ENCODE assay signal across 1 cellular context in genomic region chr2:132439703-132440398, GRCh38.
TF ChIP-seq lines count a peak whose summit lies in the region.

No MANE protein-coding gene starts in this region.

TF ChIP-seq in HepG2, 621 proteins besides CTCF, POLR2A, EP300 and RAD21 (continued from another document and continues in another):
- TF ChIP-seq, protein P1, sequence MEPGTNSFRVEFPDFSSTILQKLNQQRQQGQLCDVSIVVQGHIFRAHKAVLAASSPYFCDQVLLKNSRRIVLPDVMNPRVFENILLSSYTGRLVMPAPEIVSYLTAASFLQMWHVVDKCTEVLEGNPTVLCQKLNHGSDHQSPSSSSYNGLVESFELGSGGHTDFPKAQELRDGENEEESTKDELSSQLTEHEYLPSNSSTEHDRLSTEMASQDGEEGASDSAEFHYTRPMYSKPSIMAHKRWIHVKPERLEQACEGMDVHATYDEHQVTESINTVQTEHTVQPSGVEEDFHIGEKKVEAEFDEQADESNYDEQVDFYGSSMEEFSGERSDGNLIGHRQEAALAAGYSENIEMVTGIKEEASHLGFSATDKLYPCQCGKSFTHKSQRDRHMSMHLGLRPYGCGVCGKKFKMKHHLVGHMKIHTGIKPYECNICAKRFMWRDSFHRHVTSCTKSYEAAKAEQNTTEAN (CRISPR knock-in tag; conservative IDR thresholded peaks at IDR 0.05) = no peak
- no peak for TF ChIP-seq ELF4 (CRISPR knock-in tag; IDR thresholded peaks at IDR 0.05; ENCODE audit: borderline replicate concordance)
- no peak for TF ChIP-seq ZNF468 (CRISPR knock-in tag; IDR thresholded peaks at IDR 0.05)
- no peak for TF ChIP-seq ZNF879 (CRISPR knock-in tag; IDR thresholded peaks at IDR 0.05)
- no peak for TF ChIP-seq ZFP41 (CRISPR knock-in tag; IDR thresholded peaks at IDR 0.05; ENCODE audit: borderline replicate concordance)
- TF ChIP-seq TBX2 (CRISPR knock-in tag; IDR thresholded peaks at IDR 0.05; ENCODE audit: borderline replicate concordance) = peak; percentile 57; the same call in 1 of the 2 replicates
- TF ChIP-seq ATF1 (CRISPR knock-in tag; IDR thresholded peaks at IDR 0.05) = no peak
- TF ChIP-seq STAG1 (CRISPR knock-in tag; IDR thresholded peaks at IDR 0.05) = 0 out of 2 replicates have a peak, but pooled peaks have one; percentile 3
- no peak for TF ChIP-seq SIN3B (IDR thresholded peaks at IDR 0.05; ENCODE audit: low read length)
- no peak for TF ChIP-seq HNRNPLL (IDR thresholded peaks at IDR 0.05; ENCODE audit: low read depth, low read length, poor library complexity, severe bottlenecking)
- TF ChIP-seq, protein P2, sequence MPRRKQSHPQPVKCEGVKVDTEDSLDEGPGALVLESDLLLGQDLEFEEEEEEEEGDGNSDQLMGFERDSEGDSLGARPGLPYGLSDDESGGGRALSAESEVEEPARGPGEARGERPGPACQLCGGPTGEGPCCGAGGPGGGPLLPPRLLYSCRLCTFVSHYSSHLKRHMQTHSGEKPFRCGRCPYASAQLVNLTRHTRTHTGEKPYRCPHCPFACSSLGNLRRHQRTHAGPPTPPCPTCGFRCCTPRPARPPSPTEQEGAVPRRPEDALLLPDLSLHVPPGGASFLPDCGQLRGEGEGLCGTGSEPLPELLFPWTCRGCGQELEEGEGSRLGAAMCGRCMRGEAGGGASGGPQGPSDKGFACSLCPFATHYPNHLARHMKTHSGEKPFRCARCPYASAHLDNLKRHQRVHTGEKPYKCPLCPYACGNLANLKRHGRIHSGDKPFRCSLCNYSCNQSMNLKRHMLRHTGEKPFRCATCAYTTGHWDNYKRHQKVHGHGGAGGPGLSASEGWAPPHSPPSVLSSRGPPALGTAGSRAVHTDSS (CRISPR knock-in tag; conservative IDR thresholded peaks at IDR 0.05) = no peak
- no peak for TF ChIP-seq ZNF44 (CRISPR knock-in tag; IDR thresholded peaks at IDR 0.05)
- TF ChIP-seq ZSCAN20 (CRISPR knock-in tag; IDR thresholded peaks at IDR 0.05; ENCODE audit: borderline replicate concordance) = no peak
- no peak for TF ChIP-seq CC2D1A (CRISPR knock-in tag; IDR thresholded peaks at IDR 0.05)
- no peak for TF ChIP-seq ETV6 (CRISPR knock-in tag; conservative IDR thresholded peaks at IDR 0.05)
- TF ChIP-seq BATF2 (CRISPR knock-in tag; IDR thresholded peaks at IDR 0.05) = no peak
- no peak for TF ChIP-seq ATF4 (CRISPR knock-in tag; IDR thresholded peaks at IDR 0.05)
- TF ChIP-seq ZBTB20 (CRISPR knock-in tag; IDR thresholded peaks at IDR 0.05; ENCODE audit: borderline replicate concordance, low read depth) = no peak
- peak; percentile 17; the same call in 1 of the 2 replicates for TF ChIP-seq ELF1 (CRISPR knock-in tag; IDR thresholded peaks at IDR 0.05)
- no peak for TF ChIP-seq ZNF766 (CRISPR knock-in tag; IDR thresholded peaks at IDR 0.05; ENCODE audit: borderline replicate concordance)
- 0 out of 2 replicates have a peak, but pooled peaks have one; percentile 37 for TF ChIP-seq CCDC6 (CRISPR knock-in tag; IDR thresholded peaks at IDR 0.05)
- TF ChIP-seq TARDBP (CRISPR knock-in tag; IDR thresholded peaks at IDR 0.05) = 0 out of 2 replicates have a peak, but pooled peaks have one; percentile 40
- no peak for TF ChIP-seq MTF1 (CRISPR knock-in tag; IDR thresholded peaks at IDR 0.05)
- no peak for TF ChIP-seq DMTF1 (CRISPR knock-in tag; IDR thresholded peaks at IDR 0.05)
- peak; percentile 98 for TF ChIP-seq ZNF644 (CRISPR knock-in tag; IDR thresholded peaks at IDR 0.05; ENCODE audit: low read depth)
- TF ChIP-seq THAP7 (CRISPR knock-in tag; IDR thresholded peaks at IDR 0.05) = no peak; the same call in 1 of the 2 replicates
- TF ChIP-seq ZNF3 (CRISPR knock-in tag; IDR thresholded peaks at IDR 0.05) = no peak
- no peak for TF ChIP-seq PAF1 (CRISPR knock-in tag; IDR thresholded peaks at IDR 0.05)
- TF ChIP-seq, protein P3, sequence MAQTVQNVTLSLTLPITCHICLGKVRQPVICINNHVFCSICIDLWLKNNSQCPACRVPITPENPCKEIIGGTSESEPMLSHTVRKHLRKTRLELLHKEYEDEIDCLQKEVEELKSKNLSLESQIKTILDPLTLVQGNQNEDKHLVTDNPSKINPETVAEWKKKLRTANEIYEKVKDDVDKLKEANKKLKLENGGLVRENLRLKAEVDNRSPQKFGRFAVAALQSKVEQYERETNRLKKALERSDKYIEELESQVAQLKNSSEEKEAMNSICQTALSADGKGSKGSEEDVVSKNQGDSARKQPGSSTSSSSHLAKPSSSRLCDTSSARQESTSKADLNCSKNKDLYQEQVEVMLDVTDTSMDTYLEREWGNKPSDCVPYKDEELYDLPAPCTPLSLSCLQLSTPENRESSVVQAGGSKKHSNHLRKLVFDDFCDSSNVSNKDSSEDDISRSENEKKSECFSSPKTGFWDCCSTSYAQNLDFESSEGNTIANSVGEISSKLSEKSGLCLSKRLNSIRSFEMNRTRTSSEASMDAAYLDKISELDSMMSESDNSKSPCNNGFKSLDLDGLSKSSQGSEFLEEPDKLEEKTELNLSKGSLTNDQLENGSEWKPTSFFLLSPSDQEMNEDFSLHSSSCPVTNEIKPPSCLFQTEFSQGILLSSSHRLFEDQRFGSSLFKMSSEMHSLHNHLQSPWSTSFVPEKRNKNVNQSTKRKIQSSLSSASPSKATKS (CRISPR knock-in tag; IDR thresholded peaks at IDR 0.05) = no peak
- TF ChIP-seq HNF4A (CRISPR knock-in tag; IDR thresholded peaks at IDR 0.05) = peak; percentile 91
- TF ChIP-seq NBN (conservative IDR thresholded peaks at IDR 0.05) = no peak
- TF ChIP-seq RBM22 (optimal IDR thresholded peaks at IDR 0.05; ENCODE audit: low read length) = no peak
- TF ChIP-seq ZNF781 (CRISPR knock-in tag; IDR thresholded peaks at IDR 0.05; ENCODE audit: borderline replicate concordance, not compliant biosample characterization) = no peak
- 0 out of 2 replicates have a peak, but pooled peaks have one; percentile 39 for TF ChIP-seq ZNF264 (CRISPR knock-in tag; IDR thresholded peaks at IDR 0.05)
- TF ChIP-seq, protein P4, sequence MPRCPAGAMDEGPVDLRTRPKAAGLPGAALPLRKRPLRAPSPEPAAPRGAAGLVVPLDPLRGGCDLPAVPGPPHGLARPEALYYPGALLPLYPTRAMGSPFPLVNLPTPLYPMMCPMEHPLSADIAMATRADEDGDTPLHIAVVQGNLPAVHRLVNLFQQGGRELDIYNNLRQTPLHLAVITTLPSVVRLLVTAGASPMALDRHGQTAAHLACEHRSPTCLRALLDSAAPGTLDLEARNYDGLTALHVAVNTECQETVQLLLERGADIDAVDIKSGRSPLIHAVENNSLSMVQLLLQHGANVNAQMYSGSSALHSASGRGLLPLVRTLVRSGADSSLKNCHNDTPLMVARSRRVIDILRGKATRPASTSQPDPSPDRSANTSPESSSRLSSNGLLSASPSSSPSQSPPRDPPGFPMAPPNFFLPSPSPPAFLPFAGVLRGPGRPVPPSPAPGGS (CRISPR knock-in tag; IDR thresholded peaks at IDR 0.05) = no peak
- TF ChIP-seq ZNF678 (CRISPR knock-in tag; IDR thresholded peaks at IDR 0.05) = no peak
- peak; percentile 58; the same call in 1 of the 2 replicates for TF ChIP-seq ZNF350 (CRISPR knock-in tag; IDR thresholded peaks at IDR 0.05; ENCODE audit: borderline replicate concordance, low read depth)
- TF ChIP-seq, protein P5, sequence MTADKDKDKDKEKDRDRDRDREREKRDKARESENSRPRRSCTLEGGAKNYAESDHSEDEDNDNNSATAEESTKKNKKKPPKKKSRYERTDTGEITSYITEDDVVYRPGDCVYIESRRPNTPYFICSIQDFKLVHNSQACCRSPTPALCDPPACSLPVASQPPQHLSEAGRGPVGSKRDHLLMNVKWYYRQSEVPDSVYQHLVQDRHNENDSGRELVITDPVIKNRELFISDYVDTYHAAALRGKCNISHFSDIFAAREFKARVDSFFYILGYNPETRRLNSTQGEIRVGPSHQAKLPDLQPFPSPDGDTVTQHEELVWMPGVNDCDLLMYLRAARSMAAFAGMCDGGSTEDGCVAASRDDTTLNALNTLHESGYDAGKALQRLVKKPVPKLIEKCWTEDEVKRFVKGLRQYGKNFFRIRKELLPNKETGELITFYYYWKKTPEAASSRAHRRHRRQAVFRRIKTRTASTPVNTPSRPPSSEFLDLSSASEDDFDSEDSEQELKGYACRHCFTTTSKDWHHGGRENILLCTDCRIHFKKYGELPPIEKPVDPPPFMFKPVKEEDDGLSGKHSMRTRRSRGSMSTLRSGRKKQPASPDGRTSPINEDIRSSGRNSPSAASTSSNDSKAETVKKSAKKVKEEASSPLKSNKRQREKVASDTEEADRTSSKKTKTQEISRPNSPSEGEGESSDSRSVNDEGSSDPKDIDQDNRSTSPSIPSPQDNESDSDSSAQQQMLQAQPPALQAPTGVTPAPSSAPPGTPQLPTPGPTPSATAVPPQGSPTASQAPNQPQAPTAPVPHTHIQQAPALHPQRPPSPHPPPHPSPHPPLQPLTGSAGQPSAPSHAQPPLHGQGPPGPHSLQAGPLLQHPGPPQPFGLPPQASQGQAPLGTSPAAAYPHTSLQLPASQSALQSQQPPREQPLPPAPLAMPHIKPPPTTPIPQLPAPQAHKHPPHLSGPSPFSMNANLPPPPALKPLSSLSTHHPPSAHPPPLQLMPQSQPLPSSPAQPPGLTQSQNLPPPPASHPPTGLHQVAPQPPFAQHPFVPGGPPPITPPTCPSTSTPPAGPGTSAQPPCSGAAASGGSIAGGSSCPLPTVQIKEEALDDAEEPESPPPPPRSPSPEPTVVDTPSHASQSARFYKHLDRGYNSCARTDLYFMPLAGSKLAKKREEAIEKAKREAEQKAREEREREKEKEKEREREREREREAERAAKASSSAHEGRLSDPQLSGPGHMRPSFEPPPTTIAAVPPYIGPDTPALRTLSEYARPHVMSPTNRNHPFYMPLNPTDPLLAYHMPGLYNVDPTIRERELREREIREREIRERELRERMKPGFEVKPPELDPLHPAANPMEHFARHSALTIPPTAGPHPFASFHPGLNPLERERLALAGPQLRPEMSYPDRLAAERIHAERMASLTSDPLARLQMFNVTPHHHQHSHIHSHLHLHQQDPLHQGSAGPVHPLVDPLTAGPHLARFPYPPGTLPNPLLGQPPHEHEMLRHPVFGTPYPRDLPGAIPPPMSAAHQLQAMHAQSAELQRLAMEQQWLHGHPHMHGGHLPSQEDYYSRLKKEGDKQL (CRISPR knock-in tag; IDR thresholded peaks at IDR 0.05; ENCODE audit: low read depth) = no peak
- no peak for TF ChIP-seq DR1 (CRISPR knock-in tag; IDR thresholded peaks at IDR 0.05)
- no peak for TF ChIP-seq ZNF136 (CRISPR knock-in tag; IDR thresholded peaks at IDR 0.05; ENCODE audit: low read depth)
- no peak for TF ChIP-seq ZNF510 (CRISPR knock-in tag; IDR thresholded peaks at IDR 0.05; ENCODE audit: low read depth)
- no peak for TF ChIP-seq ZBTB21 (CRISPR knock-in tag; IDR thresholded peaks at IDR 0.05)
- TF ChIP-seq HNF1B (CRISPR knock-in tag; IDR thresholded peaks at IDR 0.05) = no peak
- no peak for TF ChIP-seq ZNF274 (CRISPR knock-in tag; IDR thresholded peaks at IDR 0.05)
- no peak for TF ChIP-seq GTF2F1 (IDR thresholded peaks at IDR 0.05; ENCODE audit: low read length)
- TF ChIP-seq ZNF660 (CRISPR knock-in tag; IDR thresholded peaks at IDR 0.05; ENCODE audit: borderline replicate concordance, low read depth) = no peak
- TF ChIP-seq GFI1 (CRISPR knock-in tag; IDR thresholded peaks at IDR 0.05; ENCODE audit: borderline replicate concordance) = no peak
- TF ChIP-seq NRL (CRISPR knock-in tag; IDR thresholded peaks at IDR 0.05; ENCODE audit: borderline replicate concordance) = no peak
